Comparison of ENCODE assay signal across 8 cellular contexts in genomic region chr19:7926021-7926726, GRCh38. TPM values are rescaled to one million over a fixed set of nuclear protein-coding genes. Genes with fewer than 3 reads are reported as not detected.
DNase-seq lines count a peak whose midpoint lies in the region; ATAC-seq, FAIRE-seq and TF ChIP-seq lines count a peak whose summit lies in the region.

TSS of gene CTXN1 (minus strand) at chr19:7926135. CDS start at chr19:7925538, 597 bp downstream.

- H3K9me3 ChIP-seq in BE2C (no peaks in the 10 kb centered on the region), SU-DHL-6 (ENCODE audit: insufficient read depth, low read length) (no peaks in the 10 kb centered on the region), heart left ventricle (no peaks in the 10 kb centered on the region)

- no peaks in the 10 kb centered on the region for H3K79me2 ChIP-seq in SU-DHL-6 (ENCODE audit: insufficient read depth, low read length)

- H3K9me2 ChIP-seq in SU-DHL-6 (replicated peaks; ENCODE audit: insufficient read depth, low read length), result no peaks in the 10 kb centered on the region

- H3K9ac ChIP-seq in SU-DHL-6 (ENCODE audit: low read length), result peak within 1 kb of the TSS; percentile 24; the same call in 1 of the 2 replicates

- H3K4me1 Mint-ChIP-seq in activated naive CD8-positive, alpha-beta T cell treated with anti-CD3 and anti-CD28 coated beads for 36 hours, result peaks cover 22% of the 10 kb centered on the region
- H3K4me1 Mint-ChIP-seq in progenitor cell of endocrine pancreas (ENCODE audit: low read depth), result peaks cover 6% of the 10 kb centered on the region

- H3K27ac Mint-ChIP-seq in activated naive CD8-positive, alpha-beta T cell treated with anti-CD3 and anti-CD28 coated beads for 36 hours, result peak within 1 kb of the TSS; percentile 65
- peak within 1 kb of the TSS; percentile 95 for H3K27ac Mint-ChIP-seq in progenitor cell of endocrine pancreas

- H3F3A ChIP-seq in SU-DHL-6 (ENCODE audit: insufficient read depth), result peaks cover 5% of the 10 kb centered on the region; the same call in 1 of the 2 replicates

- H3K4me1 ChIP-seq in BE2C, result peaks cover 30% of the 10 kb centered on the region
- peaks cover 8 to 59% (median 35%) of the 10 kb centered on the region in 12 donors for H3K4me1 ChIP-seq in heart left ventricle

- no peak for TF ChIP-seq POLR2A in heart left ventricle (IDR thresholded peaks at IDR 0.05)

- no peak for FAIRE-seq in urothelium cell line (lab: Jason Lieb, UNC)

- H3K27ac ChIP-seq in SU-DHL-6 (ENCODE audit: low read depth, low read length), result no peak within 1 kb of the TSS
- H3K27ac ChIP-seq in heart left ventricle, result peak within 1 kb of the TSS in 2 of 12 donors; percentile 49 to 96

- H3K27me3 Mint-ChIP-seq in activated naive CD8-positive, alpha-beta T cell treated with anti-CD3 and anti-CD28 coated beads for 36 hours, result no peaks in the 10 kb centered on the region
- no peaks in the 10 kb centered on the region for H3K27me3 Mint-ChIP-seq in progenitor cell of endocrine pancreas

- H3K36me3 ChIP-seq in BE2C, result peaks cover 7% of the 10 kb centered on the region
- H3K36me3 ChIP-seq in SU-DHL-6 (ENCODE audit: low read length), result no peaks in the 10 kb centered on the region
- peaks cover 0 to 40% (median 27%) of the 10 kb centered on the region in 9 donors for H3K36me3 ChIP-seq in heart left ventricle

- no peaks in the 10 kb centered on the region for H4K20me1 ChIP-seq in SU-DHL-6 (ENCODE audit: low read depth, low read length)

- H3K4me3 ChIP-seq in BE2C (ENCODE audit: low read depth, low read length) (peak within 1 kb of the TSS; percentile 48), SU-DHL-6 (ENCODE audit: insufficient read depth, low read length, poor library complexity, severe bottlenecking) (peak within 1 kb of the TSS; percentile 38), heart left ventricle (peak within 1 kb of the TSS; percentile 17 to 70 (median 46))

- H2AFZ ChIP-seq in SU-DHL-6 (ENCODE audit: low read depth, low read length, severe bottlenecking), result peak within 1 kb of the TSS; percentile 19

- intact Hi-C loops in heart left ventricle (cut with DNase I), result loop anchor here in 1 of 10 donors (5.0 kb wide), 1 partner anchor 74 kb away; no protein-coding TSS in a partner anchor

- DNase-seq in BE2C (peak; percentile 91), heart left ventricle (peak; percentile 66 to 86 (median 69)), progenitor cell of endocrine pancreas (ENCODE audit: low spot score, unreplicated experiment) (peak; percentile 75), urothelium cell line (ENCODE audit: low spot score) (peak; percentile 79)
- DNase-seq in activated naive CD8-positive, alpha-beta T cell treated with anti-CD3 and anti-CD28 coated beads for 36 hours, result peak; percentile 83

- no peaks in the 10 kb centered on the region for H3K27me3 ChIP-seq in BE2C
- H3K27me3 ChIP-seq in SU-DHL-6 (ENCODE audit: low read length), result no peaks in the 10 kb centered on the region
- no peaks in the 10 kb centered on the region for H3K27me3 ChIP-seq in heart left ventricle

- H3K4me2 ChIP-seq in SU-DHL-6 (ENCODE audit: low read depth, low read length, poor library complexity, severe bottlenecking), result peak within 1 kb of the TSS; percentile 54

- ATAC-seq in HG03045 (IDR thresholded peaks at IDR 0.05; ENCODE audit: unreplicated experiment) (peak; percentile 35), heart left ventricle (peak in 3 of 4 donors; percentile 16 to 53 (median 33)), GM21825 (IDR thresholded peaks at IDR 0.05; ENCODE audit: unreplicated experiment) (no peak)

- H3K36me3 Mint-ChIP-seq in activated naive CD8-positive, alpha-beta T cell treated with anti-CD3 and anti-CD28 coated beads for 36 hours, result peaks cover 14% of the 10 kb centered on the region
- H3K36me3 Mint-ChIP-seq in progenitor cell of endocrine pancreas (ENCODE audit: insufficient read depth), result peaks cover 8% of the 10 kb centered on the region

- no peak for TF ChIP-seq CTCF in BE2C (IDR thresholded peaks at IDR 0.05; ENCODE audit: low read depth, low read length)
- TF ChIP-seq CTCF in SU-DHL-6 (IDR thresholded peaks at IDR 0.05; ENCODE audit: insufficient read depth, low read length, poor library complexity, severe bottlenecking), result no peak
- TF ChIP-seq CTCF in heart left ventricle (IDR thresholded peaks at IDR 0.05), result no peak
- TF ChIP-seq CTCF in progenitor cell of endocrine pancreas (IDR thresholded peaks at IDR 0.05; ENCODE audit: unreplicated experiment), result peak; percentile 17

- 12 to 54% (median 29%) methylated on average over 15 to 65 of the region's 65 CpGs for WGBS in heart left ventricle, 4 donors

- no peaks in the 10 kb centered on the region for H3K9me3 Mint-ChIP-seq in activated naive CD8-positive, alpha-beta T cell treated with anti-CD3 and anti-CD28 coated beads for 36 hours
- no peaks in the 10 kb centered on the region for H3K9me3 Mint-ChIP-seq in progenitor cell of endocrine pancreas (ENCODE audit: low read depth)

- H3K4me3 Mint-ChIP-seq in activated naive CD8-positive, alpha-beta T cell treated with anti-CD3 and anti-CD28 coated beads for 36 hours, result peak within 1 kb of the TSS; percentile 71
- H3K4me3 Mint-ChIP-seq in progenitor cell of endocrine pancreas (ENCODE audit: low read depth), result peak within 1 kb of the TSS; percentile 85

RNA-seq across cellular contexts. Expression of gene CTXN1, which starts in this region (rescaled TPM):
- 185 TPM for polyA plus RNA-seq in BE2C (2012; ENCODE audit: insufficient read depth, insufficient read length, low read depth)
- under 1 TPM; 0.44 to 0.52 TPM for total RNA-seq in activated naive CD8-positive, alpha-beta T cell treated with anti-CD3 and anti-CD28 coated beads for 36 hours
- total RNA-seq in heart left ventricle, result 1 to 10 TPM in 2 of 9 donors, under 1 TPM in 5, not detected in 2; 0.21 to 3.3 (median 0.32) TPM
- polyA plus RNA-seq in heart left ventricle, result under 1 TPM in 1 of 2 donors, not detected in 1; 0.87 TPM
- total RNA-seq in progenitor cell of endocrine pancreas, result 97.9 and 114 TPM in 2 replicates

Comparison
In these comparisons a context has a peak if more than half of its experiments do, and no peak if none do; other contexts are left out.
1. RNA of gene CTXN1 (total RNA-seq): 97.9 to 114 TPM in progenitor cell of endocrine pancreas; 0.44 to 0.52 TPM in activated naive CD8-positive, alpha-beta T cell treated with anti-CD3 and anti-CD28 coated beads for 36 hours and 0.21 to 3.3 TPM in heart left ventricle; every median in the first group is over 10 times any median in the second.
2. Peak in DNase-seq in activated naive CD8-positive, alpha-beta T cell treated with anti-CD3 and anti-CD28 coated beads for 36 hours; RNA of the gene not detected or under 1 TPM.
3. Peak in every context shown above with its lines, with median percentiles within 50 percentile points of each other: DNase-seq and H3K4me3 ChIP-seq.